Comparison of ENCODE assay signal across 24 cellular contexts in the genomic region with DNA sequence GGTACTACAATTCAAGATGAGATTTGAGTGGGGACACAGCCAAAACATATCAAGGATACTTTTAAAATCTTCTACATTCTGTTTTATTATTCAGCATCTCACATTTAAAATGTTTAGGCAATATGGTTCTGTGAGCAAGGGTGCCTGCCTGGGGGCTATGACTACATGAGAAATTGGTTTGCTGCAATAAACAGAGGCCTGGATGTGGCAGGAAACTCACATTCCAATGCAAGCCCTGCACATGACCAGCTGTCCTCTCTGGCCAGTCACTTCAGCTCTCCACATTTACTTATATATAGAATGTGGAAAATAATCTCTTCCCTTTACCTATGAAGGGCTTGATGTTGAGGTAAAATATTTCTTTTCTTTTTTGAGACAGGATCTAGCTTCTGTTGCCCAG.
"Had no signal": no experiment of that assay in that cellular context is flagged by ENCODE, and none has a peak within 500 bp of the region (broad histone marks: within the 10 kb centered on the region; RNA-seq: fewer than 3 reads in every experiment).

No MANE protein-coding gene starts in this region.

- H3K4me3 ChIP-seq: dorsolateral prefrontal cortex, lung, ovary, psoas muscle, sigmoid colon, thoracic aorta, tibial nerve, upper lobe of left lung, uterus had no signal

- H3K27me3 ChIP-seq: dorsolateral prefrontal cortex, ovary, sigmoid colon, tibial nerve, upper lobe of left lung, uterus had no signal

- H3K36me3 ChIP-seq: ovary, sigmoid colon, thoracic aorta, tibial nerve, upper lobe of left lung, uterus had no signal

- DNase-seq: dorsolateral prefrontal cortex; effector CD4-positive, alpha-beta T cell; endodermal cell; hypothalamus; left ventricle myocardium superior; natural killer cell; occipital lobe; ovary; posterior cingulate gyrus; psoas muscle; right cardiac atrium; sigmoid colon; stimulated activated CD4-positive, alpha-beta T cell treated with anti-CD3 and anti-CD28 coated beads, Interleukin-2, amount 100 ng/mL, for 24 hours; stimulated activated CD4-positive, alpha-beta T cell treated with anti-CD3 and anti-CD28 coated beads, Interleukin-4, amount 100 ng/mL, for 24 hours; stimulated activated naive CD8-positive, alpha-beta T cell treated with anti-CD3 and anti-CD28 coated beads, Interleukin-15, Interleukin-2, amounts not matched to agents 100 U/mL and 50 U/mL, for 24 hours; substantia nigra; upper lobe of left lung; uterus had no signal

- H3K9me3 ChIP-seq: ovary, psoas muscle, sigmoid colon, thoracic aorta, tibial nerve, upper lobe of left lung, uterus had no signal

- ATAC-seq: esophagus mucosa; left ventricle myocardium superior; natural killer cell; psoas muscle; right cardiac atrium; stimulated activated effector memory CD8-positive, alpha-beta T cell treated with anti-CD3 and anti-CD28 coated beads, Interleukin-12 subunit alpha, Interleukin-12 subunit beta, amount 100 ng/mL, for 72 hours; stimulated activated naive CD8-positive, alpha-beta T cell treated with anti-CD3 and anti-CD28 coated beads, Interleukin-15, Interleukin-2, amounts not matched to agents 100 U/mL and 50 U/mL, for 24 hours had no signal

- H3K27ac ChIP-seq: dorsolateral prefrontal cortex, epithelial cell of prostate, ovary, psoas muscle, sigmoid colon, thoracic aorta, tibial nerve, upper lobe of left lung, uterus had no signal

- H3K4me1 ChIP-seq: psoas muscle, sigmoid colon, tibial nerve, upper lobe of left lung, uterus had no signal
